22 cellular contexts compared by ENCODE assay signal in the genomic region with DNA sequence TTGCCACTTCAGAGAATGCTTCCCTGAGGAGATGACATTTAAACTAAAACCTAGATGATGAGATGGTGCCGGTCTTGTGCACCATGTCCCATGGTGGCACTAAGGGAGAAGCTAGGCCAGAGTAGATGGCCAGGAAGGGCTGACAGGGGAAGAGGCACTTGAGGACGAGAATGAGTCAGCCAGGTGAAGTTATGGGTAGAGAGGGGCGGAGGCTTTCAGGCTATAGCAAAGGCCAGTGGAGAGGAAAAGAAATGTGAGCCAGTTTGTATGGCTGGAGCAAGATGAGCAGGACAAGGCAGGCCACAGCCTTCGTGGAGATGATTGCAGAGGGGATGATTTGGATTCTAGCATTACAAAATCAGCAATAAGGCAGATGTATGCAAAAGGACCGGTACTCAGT. TPM values are rescaled to one million over a fixed set of nuclear protein-coding genes. Genes with fewer than 3 reads are reported as not detected.
DNase-seq lines count a peak whose midpoint lies in the region; ATAC-seq and TF ChIP-seq lines count a peak whose summit lies in the region.
"Had no signal": no experiment of that assay in that cellular context is flagged by ENCODE, and none has a peak within 500 bp of the region (broad histone marks: within the 10 kb centered on the region; RNA-seq: fewer than 3 reads in every experiment).

No MANE protein-coding gene starts in this region.

- H3K4me1 ChIP-seq in GM23338 (ENCODE audit: insufficient read depth) (peaks cover 16% of the 10 kb centered on the region), colonic mucosa (no peaks in the 10 kb centered on the region), mucosa of rectum (ENCODE audit: control insufficient read depth in 2 of 2, insufficient read depth in 2 of 2, low read length in 2 of 2) (peaks cover 5 to 14% of the 10 kb centered on the region in 2 donors)

- H3K4me3 ChIP-seq in GM23338 (no peak overlapping the region), colonic mucosa (no peak overlapping the region), mucosa of rectum (ENCODE audit: low read length in 2 of 2) (no peak overlapping the region)
- H3K4me3 ChIP-seq: BLaER1 treated with 17β-estradiol and CSF1 and Interleukin-3, amounts not matched to agents 10 nM and 100 nM; MG63; PC-9 had no signal

- no peaks in the 10 kb centered on the region; the same call in 2 of the 3 replicates for H3K9me3 Mint-ChIP-seq in GM23338
- H3K9me3 Mint-ChIP-seq in natural killer cell = no peaks in the 10 kb centered on the region
- H3K9me3 Mint-ChIP-seq in activated naive CD4-positive, alpha-beta T cell treated with anti-CD3 and anti-CD28 coated beads, Interleukin-2, amount 50 U/mL, for 72 hours = no peaks in the 10 kb centered on the region
- H3K9me3 Mint-ChIP-seq: CD8-positive, alpha-beta T cell; H9 had no signal

- H3K4me1 Mint-ChIP-seq in GM23338 (peaks cover 5% of the 10 kb centered on the region; the same call in 1 of the 3 replicates), natural killer cell (peaks cover 0 to 5% of the 10 kb centered on the region in 2 donors)

- H3K79me2 ChIP-seq in GM23338 (replicated peaks; ENCODE audit: insufficient read depth) = no peaks in the 10 kb centered on the region

- intact Hi-C loops in colonic mucosa (cut with DNase I) (no loop called here), natural killer cell (cut with micrococcal nuclease) (no loop called here), cardiac septum (cut with DNase I) (no loop called here)

- no peaks in the 10 kb centered on the region for H3F3A ChIP-seq in GM23338 (replicated peaks; ENCODE audit: low read depth)

- ATAC-seq in GM23338 (no peak), natural killer cell (no peak)
- ATAC-seq in activated naive CD4-positive, alpha-beta T cell treated with anti-CD3 and anti-CD28 coated beads, Interleukin-2, amount 50 U/mL, for 72 hours = no peak
- ATAC-seq: CD8-positive, alpha-beta T cell had no signal

- H3K36me3 ChIP-seq in GM23338 (ENCODE audit: insufficient read depth) (no peaks in the 10 kb centered on the region), colonic mucosa (no peaks in the 10 kb centered on the region), mucosa of rectum (ENCODE audit: control insufficient read depth in 2 of 2, insufficient read depth in 2 of 2, low read length in 2 of 2) (no peaks in the 10 kb centered on the region)
- H3K36me3 ChIP-seq: BLaER1 treated with 17β-estradiol and CSF1 and Interleukin-3, amounts not matched to agents 10 nM and 100 nM; MG63 had no signal

- no peaks in the 10 kb centered on the region for H3K36me3 Mint-ChIP-seq in GM23338 (ENCODE audit: low read depth)
- no peaks in the 10 kb centered on the region for H3K36me3 Mint-ChIP-seq in natural killer cell
- H3K36me3 Mint-ChIP-seq in activated naive CD4-positive, alpha-beta T cell treated with anti-CD3 and anti-CD28 coated beads, Interleukin-2, amount 50 U/mL, for 72 hours = no peaks in the 10 kb centered on the region
- H3K36me3 Mint-ChIP-seq: CD8-positive, alpha-beta T cell had no signal

- H3K9me3 ChIP-seq in colonic mucosa = no peaks in the 10 kb centered on the region
- H3K9me3 ChIP-seq in mucosa of rectum (ENCODE audit: control insufficient read depth in 2 of 2, low read length in 2 of 2) = no peaks in the 10 kb centered on the region
- H3K9me3 ChIP-seq: BLaER1 treated with 17β-estradiol and CSF1 and Interleukin-3, amounts not matched to agents 10 nM and 100 nM had no signal

- peak overlapping the region; percentile 43; the same call in 1 of the 2 replicates for H2AFZ ChIP-seq in GM23338
- H2AFZ ChIP-seq: PC-9 had no signal

- no peak overlapping the region for H3K4me3 Mint-ChIP-seq in GM23338
- no peak overlapping the region for H3K4me3 Mint-ChIP-seq in natural killer cell
- H3K4me3 Mint-ChIP-seq: CD8-positive, alpha-beta T cell; H9 had no signal

- H3K27ac Mint-ChIP-seq in GM23338 (no peak overlapping the region), natural killer cell (no peak overlapping the region)
- H3K27ac Mint-ChIP-seq in activated naive CD4-positive, alpha-beta T cell treated with anti-CD3 and anti-CD28 coated beads, Interleukin-2, amount 50 U/mL, for 72 hours = no peak overlapping the region
- H3K27ac Mint-ChIP-seq: CD8-positive, alpha-beta T cell; H9 had no signal

- no peak overlapping the region for H3K4me2 ChIP-seq in GM23338
- H3K4me2 ChIP-seq: BLaER1 treated with 17β-estradiol and CSF1 and Interleukin-3, amounts not matched to agents 10 nM and 100 nM; PC-9 had no signal

- H3K27me3 ChIP-seq in GM23338 (ENCODE audit: insufficient read depth) = no peaks in the 10 kb centered on the region
- H3K27me3 ChIP-seq in colonic mucosa = no peaks in the 10 kb centered on the region
- no peaks in the 10 kb centered on the region for H3K27me3 ChIP-seq in mucosa of rectum (ENCODE audit: control insufficient read depth in 2 of 2, insufficient read depth in 2 of 2, low read length in 2 of 2)
- H3K27me3 ChIP-seq: BLaER1 treated with 17β-estradiol and CSF1 and Interleukin-3, amounts not matched to agents 10 nM and 100 nM; MG63 had no signal

- TF ChIP-seq CTCF in GM23338 (conservative IDR thresholded peaks at IDR 0.05; ENCODE audit: low read depth in 2 of 2) (no peak), colonic mucosa (IDR thresholded peaks at IDR 0.05) (no peak), natural killer cell (IDR thresholded peaks at IDR 0.05) (no peak)

- DNase-seq in GM23338 (ENCODE audit: low spot score) = no peak
- peak; percentile 76 for DNase-seq in NCI-H510A (lab: John Stamatoyannopoulos, UW)
- DNase-seq in colonic mucosa = peak; percentile 53
- no peak for DNase-seq in natural killer cell
- DNase-seq in activated naive CD4-positive, alpha-beta T cell treated with anti-CD3 and anti-CD28 coated beads, Interleukin-2, amount 50 U/mL, for 72 hours (ENCODE audit: low spot score in 2 of 2) = no peak
- DNase-seq in cardiac septum (ENCODE audit: low spot score) = no peak
- DNase-seq: CD8-positive, alpha-beta T cell; DND-41; H9; IMR-90; Karpas-422; NCI-H1048; NCI-H1436; NCI-H1930; NCI-H2171 had no signal

- no peak overlapping the region for H3K9ac ChIP-seq in colonic mucosa (ENCODE audit: low read depth in 2 of 2, low read length in 2 of 2)
- peak overlapping the region in 1 of 2 donors; percentile 15 for H3K9ac ChIP-seq in mucosa of rectum (ENCODE audit: low read depth in 1 of 2, low read length in 2 of 2)
- H3K9ac ChIP-seq: BLaER1 treated with 17β-estradiol and CSF1 and Interleukin-3, amounts not matched to agents 10 nM and 100 nM had no signal

- no peaks in the 10 kb centered on the region for H3K27me3 Mint-ChIP-seq in GM23338 (ENCODE audit: insufficient read depth, low read depth, poor library complexity)
- no peaks in the 10 kb centered on the region for H3K27me3 Mint-ChIP-seq in natural killer cell (ENCODE audit: low read depth in 2 of 2)

- H3K9me2 ChIP-seq in GM23338 (ENCODE audit: insufficient read depth) = peaks cover 16% of the 10 kb centered on the region; the same call in 1 of the 2 replicates

- no peaks in the 10 kb centered on the region for H4K20me1 ChIP-seq in GM23338 (replicated peaks; ENCODE audit: insufficient read depth)
- H4K20me1 ChIP-seq: BLaER1 treated with 17β-estradiol and CSF1 and Interleukin-3, amounts not matched to agents 10 nM and 100 nM had no signal

- H3K27ac ChIP-seq in GM23338 (ENCODE audit: low read depth) = no peak overlapping the region
- no peak overlapping the region for H3K27ac ChIP-seq in colonic mucosa
- H3K27ac ChIP-seq in mucosa of rectum (ENCODE audit: low read depth in 2 of 2, low read length in 2 of 2) = peak overlapping the region; percentile 27 to 52
- H3K27ac ChIP-seq: BLaER1 treated with 17β-estradiol and CSF1 and Interleukin-3, amounts not matched to agents 10 nM and 100 nM; HL-60; PC-9; RWPE1 had no signal

TF ChIP-seq in GM23338, 12 proteins besides CTCF, POLR2A, EP300 and RAD21 (continues in another document):
- TF ChIP-seq EZH2phosphoT487 (IDR thresholded peaks at IDR 0.05; ENCODE audit: unreplicated experiment) = no peak
- no peak for TF ChIP-seq NANOG (IDR thresholded peaks at IDR 0.05; ENCODE audit: borderline replicate concordance)
- no peak for TF ChIP-seq STAT1 (IDR thresholded peaks at IDR 0.05; ENCODE audit: unreplicated experiment)

RNA-seq across cellular contexts. Expression of a gene that starts 44.7 kb away (rescaled TPM):
- total RNA-seq in GM23338 (2014; rRNA removed; shearing (Covaris generic)) = not detected in 2 replicates
- polyA plus RNA-seq in GM23338 (2016; fragmentation: Nextera tagmentation; extraction: Ambion mirVana) = not detected in 2 replicates
- total RNA-seq in colonic mucosa (1 to 10 TPM; 1.6 to 1.9 TPM), natural killer cell (not detected), cardiac septum (not detected)
- total RNA-seq in activated naive CD4-positive, alpha-beta T cell treated with anti-CD3 and anti-CD28 coated beads, Interleukin-2, amount 50 U/mL, for 72 hours = not detected
- total RNA-seq: CD8-positive, alpha-beta T cell; G401; H9 had no signal

Comparison
In these comparisons a context has a peak if more than half of its experiments do, and no peak if none do; other contexts are left out.
1. DNase-seq: peak in NCI-H510A (single experiment) and colonic mucosa (single experiment); none in GM23338 (single experiment), natural killer cell (single experiment), activated naive CD4-positive, alpha-beta T cell treated with anti-CD3 and anti-CD28 coated beads, Interleukin-2, amount 50 U/mL, for 72 hours (0 of 2) and cardiac septum (single experiment).
2. H3K27ac ChIP-seq: peak in mucosa of rectum (2 of 2); none in GM23338 (single experiment) and colonic mucosa (single experiment).